1 cellular context compared by ENCODE assay signal in the genomic region with DNA sequence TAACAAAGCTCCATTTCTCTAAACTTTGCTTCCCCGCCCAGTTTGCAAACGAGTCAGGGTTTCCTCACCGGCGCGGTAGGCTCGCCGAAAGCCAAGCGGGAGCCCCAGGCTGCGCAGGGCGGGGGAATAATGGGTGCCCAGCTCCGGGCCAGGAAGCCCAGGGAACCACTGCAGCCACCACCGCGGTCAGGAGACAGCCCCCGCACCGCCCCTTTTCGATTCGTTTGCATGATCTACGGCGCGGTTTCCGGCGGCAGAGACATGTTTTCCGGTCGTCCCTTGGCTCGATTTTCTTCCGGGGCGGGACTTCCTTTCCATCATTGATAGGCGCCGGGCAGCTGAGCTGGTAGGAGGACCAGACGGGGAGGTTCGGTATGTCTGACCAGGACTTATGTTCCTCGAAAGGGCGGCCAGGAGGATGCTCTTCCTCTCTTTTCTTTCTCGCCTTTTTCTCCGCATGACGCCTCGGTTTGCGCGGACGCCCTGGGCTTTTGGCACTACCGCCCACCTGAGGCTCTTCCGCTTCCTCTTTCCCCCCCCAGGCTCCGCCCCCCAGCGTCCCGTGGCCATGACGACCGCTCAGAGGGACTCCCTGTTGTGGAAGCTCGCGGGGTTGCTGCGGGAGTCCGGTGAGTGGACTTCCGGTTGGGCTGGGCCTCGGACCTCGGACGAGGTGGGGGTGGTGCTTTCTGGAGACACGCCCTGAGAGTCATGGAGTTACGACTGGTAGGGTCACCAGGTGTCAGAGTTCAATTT.
TF ChIP-seq lines count a peak whose summit lies in the region.

A gene with protein sequence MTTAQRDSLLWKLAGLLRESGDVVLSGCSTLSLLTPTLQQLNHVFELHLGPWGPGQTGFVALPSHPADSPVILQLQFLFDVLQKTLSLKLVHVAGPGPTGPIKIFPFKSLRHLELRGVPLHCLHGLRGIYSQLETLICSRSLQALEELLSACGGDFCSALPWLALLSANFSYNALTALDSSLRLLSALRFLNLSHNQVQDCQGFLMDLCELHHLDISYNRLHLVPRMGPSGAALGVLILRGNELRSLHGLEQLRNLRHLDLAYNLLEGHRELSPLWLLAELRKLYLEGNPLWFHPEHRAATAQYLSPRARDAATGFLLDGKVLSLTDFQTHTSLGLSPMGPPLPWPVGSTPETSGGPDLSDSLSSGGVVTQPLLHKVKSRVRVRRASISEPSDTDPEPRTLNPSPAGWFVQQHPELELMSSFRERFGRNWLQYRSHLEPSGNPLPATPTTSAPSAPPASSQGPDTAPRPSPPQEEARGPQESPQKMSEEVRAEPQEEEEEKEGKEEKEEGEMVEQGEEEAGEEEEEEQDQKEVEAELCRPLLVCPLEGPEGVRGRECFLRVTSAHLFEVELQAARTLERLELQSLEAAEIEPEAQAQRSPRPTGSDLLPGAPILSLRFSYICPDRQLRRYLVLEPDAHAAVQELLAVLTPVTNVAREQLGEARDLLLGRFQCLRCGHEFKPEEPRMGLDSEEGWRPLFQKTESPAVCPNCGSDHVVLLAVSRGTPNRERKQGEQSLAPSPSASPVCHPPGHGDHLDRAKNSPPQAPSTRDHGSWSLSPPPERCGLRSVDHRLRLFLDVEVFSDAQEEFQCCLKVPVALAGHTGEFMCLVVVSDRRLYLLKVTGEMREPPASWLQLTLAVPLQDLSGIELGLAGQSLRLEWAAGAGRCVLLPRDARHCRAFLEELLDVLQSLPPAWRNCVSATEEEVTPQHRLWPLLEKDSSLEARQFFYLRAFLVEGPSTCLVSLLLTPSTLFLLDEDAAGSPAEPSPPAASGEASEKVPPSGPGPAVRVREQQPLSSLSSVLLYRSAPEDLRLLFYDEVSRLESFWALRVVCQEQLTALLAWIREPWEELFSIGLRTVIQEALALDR (plus strand): TSS at position 306 of the 756 bp plus-strand sequence. CDS start 263 bp downstream, at position 569.

TF ChIP-seq in HepG2, 621 proteins besides CTCF, POLR2A, EP300 and RAD21 (continued from another document and continues in another):
- TF ChIP-seq, protein P1, sequence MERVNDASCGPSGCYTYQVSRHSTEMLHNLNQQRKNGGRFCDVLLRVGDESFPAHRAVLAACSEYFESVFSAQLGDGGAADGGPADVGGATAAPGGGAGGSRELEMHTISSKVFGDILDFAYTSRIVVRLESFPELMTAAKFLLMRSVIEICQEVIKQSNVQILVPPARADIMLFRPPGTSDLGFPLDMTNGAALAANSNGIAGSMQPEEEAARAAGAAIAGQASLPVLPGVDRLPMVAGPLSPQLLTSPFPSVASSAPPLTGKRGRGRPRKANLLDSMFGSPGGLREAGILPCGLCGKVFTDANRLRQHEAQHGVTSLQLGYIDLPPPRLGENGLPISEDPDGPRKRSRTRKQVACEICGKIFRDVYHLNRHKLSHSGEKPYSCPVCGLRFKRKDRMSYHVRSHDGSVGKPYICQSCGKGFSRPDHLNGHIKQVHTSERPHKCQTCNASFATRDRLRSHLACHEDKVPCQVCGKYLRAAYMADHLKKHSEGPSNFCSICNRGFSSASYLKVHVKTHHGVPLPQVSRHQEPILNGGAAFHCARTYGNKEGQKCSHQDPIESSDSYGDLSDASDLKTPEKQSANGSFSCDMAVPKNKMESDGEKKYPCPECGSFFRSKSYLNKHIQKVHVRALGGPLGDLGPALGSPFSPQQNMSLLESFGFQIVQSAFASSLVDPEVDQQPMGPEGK (CRISPR knock-in tag; IDR thresholded peaks at IDR 0.05), result peak; percentile 92
- TF ChIP-seq CREM (IDR thresholded peaks at IDR 0.05), result peak; percentile 95
- no peak for TF ChIP-seq CREM (CRISPR knock-in tag; IDR thresholded peaks at IDR 0.05)
- peak; percentile 64 for TF ChIP-seq ZNF331 (CRISPR knock-in tag; IDR thresholded peaks at IDR 0.05)
- TF ChIP-seq, protein P2, sequence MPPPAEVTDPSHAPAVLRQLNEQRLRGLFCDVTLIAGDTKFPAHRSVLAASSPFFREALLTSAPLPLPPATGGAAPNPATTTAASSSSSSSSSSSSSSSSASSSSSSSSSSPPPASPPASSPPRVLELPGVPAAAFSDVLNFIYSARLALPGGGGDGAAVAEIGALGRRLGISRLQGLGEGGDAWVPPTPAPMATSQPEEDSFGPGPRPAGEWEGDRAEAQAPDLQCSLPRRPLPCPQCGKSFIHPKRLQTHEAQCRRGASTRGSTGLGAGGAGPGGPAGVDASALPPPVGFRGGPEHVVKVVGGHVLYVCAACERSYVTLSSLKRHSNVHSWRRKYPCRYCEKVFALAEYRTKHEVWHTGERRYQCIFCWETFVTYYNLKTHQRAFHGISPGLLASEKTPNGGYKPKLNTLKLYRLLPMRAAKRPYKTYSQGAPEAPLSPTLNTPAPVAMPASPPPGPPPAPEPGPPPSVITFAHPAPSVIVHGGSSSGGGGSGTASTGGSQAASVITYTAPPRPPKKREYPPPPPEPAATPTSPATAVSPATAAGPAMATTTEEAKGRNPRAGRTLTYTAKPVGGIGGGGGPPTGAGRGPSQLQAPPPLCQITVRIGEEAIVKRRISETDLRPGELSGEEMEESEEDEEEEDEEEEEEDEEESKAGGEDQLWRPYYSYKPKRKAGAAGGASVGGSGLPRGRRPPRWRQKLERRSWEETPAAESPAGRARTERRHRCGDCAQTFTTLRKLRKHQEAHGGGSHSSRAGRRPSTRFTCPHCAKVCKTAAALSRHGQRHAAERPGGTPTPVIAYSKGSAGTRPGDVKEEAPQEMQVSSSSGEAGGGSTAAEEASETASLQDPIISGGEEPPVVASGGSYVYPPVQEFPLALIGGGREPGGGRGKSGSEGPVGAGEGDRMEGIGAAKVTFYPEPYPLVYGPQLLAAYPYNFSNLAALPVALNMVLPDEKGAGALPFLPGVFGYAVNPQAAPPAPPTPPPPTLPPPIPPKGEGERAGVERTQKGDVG (CRISPR knock-in tag; IDR thresholded peaks at IDR 0.05; ENCODE audit: borderline replicate concordance), result 0 out of 2 replicates have a peak, but pooled peaks have one; percentile 61
- peak; percentile 43; the same call in 1 of the 2 replicates for TF ChIP-seq CEBPG (CRISPR knock-in tag; IDR thresholded peaks at IDR 0.05)
- peak; percentile 85 for TF ChIP-seq SRSF1 (optimal IDR thresholded peaks at IDR 0.05; ENCODE audit: low read depth, low read length)
- no peak for TF ChIP-seq SRSF4 (IDR thresholded peaks at IDR 0.05; ENCODE audit: low read depth, low read length, poor library complexity, severe bottlenecking)
- TF ChIP-seq, protein P3, sequence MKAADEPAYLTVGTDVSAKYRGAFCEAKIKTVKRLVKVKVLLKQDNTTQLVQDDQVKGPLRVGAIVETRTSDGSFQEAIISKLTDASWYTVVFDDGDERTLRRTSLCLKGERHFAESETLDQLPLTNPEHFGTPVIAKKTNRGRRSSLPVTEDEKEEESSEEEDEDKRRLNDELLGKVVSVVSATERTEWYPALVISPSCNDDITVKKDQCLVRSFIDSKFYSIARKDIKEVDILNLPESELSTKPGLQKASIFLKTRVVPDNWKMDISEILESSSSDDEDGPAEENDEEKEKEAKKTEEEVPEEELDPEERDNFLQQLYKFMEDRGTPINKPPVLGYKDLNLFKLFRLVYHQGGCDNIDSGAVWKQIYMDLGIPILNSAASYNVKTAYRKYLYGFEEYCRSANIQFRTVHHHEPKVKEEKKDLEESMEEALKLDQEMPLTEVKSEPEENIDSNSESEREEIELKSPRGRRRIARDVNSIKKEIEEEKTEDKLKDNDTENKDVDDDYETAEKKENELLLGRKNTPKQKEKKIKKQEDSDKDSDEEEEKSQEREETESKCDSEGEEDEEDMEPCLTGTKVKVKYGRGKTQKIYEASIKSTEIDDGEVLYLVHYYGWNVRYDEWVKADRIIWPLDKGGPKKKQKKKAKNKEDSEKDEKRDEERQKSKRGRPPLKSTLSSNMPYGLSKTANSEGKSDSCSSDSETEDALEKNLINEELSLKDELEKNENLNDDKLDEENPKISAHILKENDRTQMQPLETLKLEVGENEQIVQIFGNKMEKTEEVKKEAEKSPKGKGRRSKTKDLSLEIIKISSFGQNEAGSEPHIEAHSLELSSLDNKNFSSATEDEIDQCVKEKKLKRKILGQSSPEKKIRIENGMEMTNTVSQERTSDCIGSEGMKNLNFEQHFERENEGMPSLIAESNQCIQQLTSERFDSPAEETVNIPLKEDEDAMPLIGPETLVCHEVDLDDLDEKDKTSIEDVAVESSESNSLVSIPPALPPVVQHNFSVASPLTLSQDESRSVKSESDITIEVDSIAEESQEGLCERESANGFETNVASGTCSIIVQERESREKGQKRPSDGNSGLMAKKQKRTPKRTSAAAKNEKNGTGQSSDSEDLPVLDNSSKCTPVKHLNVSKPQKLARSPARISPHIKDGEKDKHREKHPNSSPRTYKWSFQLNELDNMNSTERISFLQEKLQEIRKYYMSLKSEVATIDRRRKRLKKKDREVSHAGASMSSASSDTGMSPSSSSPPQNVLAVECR (CRISPR knock-in tag; IDR thresholded peaks at IDR 0.05; ENCODE audit: borderline replicate concordance), result peak; percentile 99
- TF ChIP-seq XRCC5 (optimal IDR thresholded peaks at IDR 0.05; ENCODE audit: low read length), result peak; percentile 86
- peak; percentile 80 for TF ChIP-seq HNF4A (CRISPR knock-in tag; IDR thresholded peaks at IDR 0.05)
- peak; percentile 75; the same call in 1 of the 2 replicates for TF ChIP-seq ZNF674 (CRISPR knock-in tag; IDR thresholded peaks at IDR 0.05; ENCODE audit: low read depth)
- TF ChIP-seq ZNF230 (CRISPR knock-in tag; IDR thresholded peaks at IDR 0.05), result no peak; the same call in 1 of the 2 replicates
- no peak; the same call in none of the 2 replicates for TF ChIP-seq REPIN1 (CRISPR knock-in tag; IDR thresholded peaks at IDR 0.05; ENCODE audit: borderline replicate concordance, low read depth)
- peak; percentile 77; the same call in 1 of the 2 replicates for TF ChIP-seq ZNF34 (CRISPR knock-in tag; IDR thresholded peaks at IDR 0.05; ENCODE audit: borderline replicate concordance)
- TF ChIP-seq SALL2 (CRISPR knock-in tag; IDR thresholded peaks at IDR 0.05), result peak; percentile 54; the same call in 1 of the 2 replicates
- TF ChIP-seq MIXL1 (CRISPR knock-in tag; IDR thresholded peaks at IDR 0.05), result peak; percentile 17; the same call in 1 of the 2 replicates
- TF ChIP-seq YEATS4 (CRISPR knock-in tag; IDR thresholded peaks at IDR 0.05; ENCODE audit: borderline replicate concordance), result peak; percentile 80
- no peak for TF ChIP-seq MLLT10 (CRISPR knock-in tag; IDR thresholded peaks at IDR 0.05)
- peak; percentile 31 for TF ChIP-seq STAG1 (CRISPR knock-in tag; IDR thresholded peaks at IDR 0.05)
- TF ChIP-seq EEA1 (CRISPR knock-in tag; IDR thresholded peaks at IDR 0.05; ENCODE audit: borderline replicate concordance), result peak; percentile 78; the same call in 1 of the 2 replicates
- no peak for TF ChIP-seq SOX6 (IDR thresholded peaks at IDR 0.05)
- TF ChIP-seq SOX6 (CRISPR knock-in tag; IDR thresholded peaks at IDR 0.05), result peak; percentile 76; the same call in 1 of the 2 replicates
- 0 out of 2 replicates have a peak, but pooled peaks have one; percentile 61 for TF ChIP-seq ZSCAN12 (CRISPR knock-in tag; IDR thresholded peaks at IDR 0.05)
- TF ChIP-seq HOXA5 (CRISPR knock-in tag; IDR thresholded peaks at IDR 0.05), result peak; percentile 41; the same call in 1 of the 2 replicates
- no peak for TF ChIP-seq IRX3 (CRISPR knock-in tag; IDR thresholded peaks at IDR 0.05; ENCODE audit: borderline replicate concordance, low read depth)
- TF ChIP-seq ZNF549 (CRISPR knock-in tag; IDR thresholded peaks at IDR 0.05), result no peak
- TF ChIP-seq, protein P4, sequence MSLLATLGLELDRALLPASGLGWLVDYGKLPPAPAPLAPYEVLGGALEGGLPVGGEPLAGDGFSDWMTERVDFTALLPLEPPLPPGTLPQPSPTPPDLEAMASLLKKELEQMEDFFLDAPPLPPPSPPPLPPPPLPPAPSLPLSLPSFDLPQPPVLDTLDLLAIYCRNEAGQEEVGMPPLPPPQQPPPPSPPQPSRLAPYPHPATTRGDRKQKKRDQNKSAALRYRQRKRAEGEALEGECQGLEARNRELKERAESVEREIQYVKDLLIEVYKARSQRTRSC (CRISPR knock-in tag; IDR thresholded peaks at IDR 0.05; ENCODE audit: low read depth), result no peak
- peak; percentile 46 for TF ChIP-seq ZNF883 (CRISPR knock-in tag; IDR thresholded peaks at IDR 0.05; ENCODE audit: not compliant biosample characterization)
- peak; percentile 100 for TF ChIP-seq RBM22 (optimal IDR thresholded peaks at IDR 0.05; ENCODE audit: low read length)
- no peak; the same call in 1 of the 2 replicates for TF ChIP-seq SNAI1 (CRISPR knock-in tag; IDR thresholded peaks at IDR 0.05; ENCODE audit: borderline replicate concordance)
- TF ChIP-seq ZNF776 (CRISPR knock-in tag; IDR thresholded peaks at IDR 0.05), result no peak
- TF ChIP-seq KDM6A (CRISPR knock-in tag; IDR thresholded peaks at IDR 0.05; ENCODE audit: low read depth), result 0 out of 2 replicates have a peak, but pooled peaks have one; percentile 12
- TF ChIP-seq MYNN (CRISPR knock-in tag; IDR thresholded peaks at IDR 0.05; ENCODE audit: low read depth), result peak; percentile 31; the same call in 1 of the 2 replicates
- no peak for TF ChIP-seq NFRKB (IDR thresholded peaks at IDR 0.05)
- TF ChIP-seq, protein P5, sequence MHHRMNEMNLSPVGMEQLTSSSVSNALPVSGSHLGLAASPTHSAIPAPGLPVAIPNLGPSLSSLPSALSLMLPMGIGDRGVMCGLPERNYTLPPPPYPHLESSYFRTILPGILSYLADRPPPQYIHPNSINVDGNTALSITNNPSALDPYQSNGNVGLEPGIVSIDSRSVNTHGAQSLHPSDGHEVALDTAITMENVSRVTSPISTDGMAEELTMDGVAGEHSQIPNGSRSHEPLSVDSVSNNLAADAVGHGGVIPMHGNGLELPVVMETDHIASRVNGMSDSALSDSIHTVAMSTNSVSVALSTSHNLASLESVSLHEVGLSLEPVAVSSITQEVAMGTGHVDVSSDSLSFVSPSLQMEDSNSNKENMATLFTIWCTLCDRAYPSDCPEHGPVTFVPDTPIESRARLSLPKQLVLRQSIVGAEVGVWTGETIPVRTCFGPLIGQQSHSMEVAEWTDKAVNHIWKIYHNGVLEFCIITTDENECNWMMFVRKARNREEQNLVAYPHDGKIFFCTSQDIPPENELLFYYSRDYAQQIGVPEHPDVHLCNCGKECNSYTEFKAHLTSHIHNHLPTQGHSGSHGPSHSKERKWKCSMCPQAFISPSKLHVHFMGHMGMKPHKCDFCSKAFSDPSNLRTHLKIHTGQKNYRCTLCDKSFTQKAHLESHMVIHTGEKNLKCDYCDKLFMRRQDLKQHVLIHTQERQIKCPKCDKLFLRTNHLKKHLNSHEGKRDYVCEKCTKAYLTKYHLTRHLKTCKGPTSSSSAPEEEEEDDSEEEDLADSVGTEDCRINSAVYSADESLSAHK (CRISPR knock-in tag; IDR thresholded peaks at IDR 0.05; ENCODE audit: borderline replicate concordance), result peak; percentile 58; the same call in 1 of the 2 replicates
- TF ChIP-seq ZNF292 (CRISPR knock-in tag; IDR thresholded peaks at IDR 0.05; ENCODE audit: borderline replicate concordance, low read depth), result peak; percentile 58; the same call in 1 of the 2 replicates
- no peak for TF ChIP-seq PLRG1 (conservative IDR thresholded peaks at IDR 0.05)
- peak; percentile 68 for TF ChIP-seq RARA (CRISPR knock-in tag; IDR thresholded peaks at IDR 0.05)
- TF ChIP-seq FOXC1 (CRISPR knock-in tag; IDR thresholded peaks at IDR 0.05; ENCODE audit: borderline replicate concordance), result peak; percentile 58; the same call in 1 of the 2 replicates
- 0 out of 2 replicates have a peak, but pooled peaks have one; percentile 17 for TF ChIP-seq ZBTB7B (CRISPR knock-in tag; IDR thresholded peaks at IDR 0.05)
